15 cellular contexts compared by ENCODE assay signal in the genomic region with DNA sequence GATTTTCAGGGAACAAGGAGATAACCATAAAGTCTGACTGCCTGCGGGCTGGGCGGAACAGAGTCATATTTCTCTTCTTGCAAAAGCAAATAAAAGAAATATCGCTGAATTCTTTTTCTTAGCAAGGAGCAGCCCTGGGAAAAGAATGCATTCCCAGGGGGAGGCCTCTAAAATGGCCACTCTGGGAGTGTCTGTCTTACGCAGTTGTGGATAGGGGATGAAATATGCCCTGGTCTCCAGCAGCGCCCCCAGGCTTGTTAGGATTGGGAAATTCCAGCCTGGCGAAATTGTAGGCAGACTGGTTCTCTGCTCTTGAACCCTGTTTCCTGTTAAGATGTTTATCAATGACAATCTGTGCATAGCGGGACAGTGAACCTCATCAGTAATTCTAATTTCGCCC. TPM values are rescaled to one million over a fixed set of nuclear protein-coding genes. Genes with fewer than 3 reads are reported as not detected.
DNase-seq lines count a peak whose midpoint lies in the region; ATAC-seq and TF ChIP-seq lines count a peak whose summit lies in the region.
"Had no signal": no experiment of that assay in that cellular context is flagged by ENCODE, and none has a peak within 500 bp of the region (broad histone marks: within the 10 kb centered on the region; RNA-seq: fewer than 3 reads in every experiment).

No MANE protein-coding gene starts in this region.

- no peak overlapping the region for H3K27ac ChIP-seq in CD8-positive, alpha-beta T cell (ENCODE audit: low read depth, low read length)
- no peak overlapping the region for H3K27ac ChIP-seq in OCI-LY7 (ENCODE audit: low read depth, low read length, poor library complexity, severe bottlenecking)
- no peak overlapping the region for H3K27ac ChIP-seq in mesendoderm (ENCODE audit: low read depth, low read length)
- no peak overlapping the region for H3K27ac ChIP-seq in lower lobe of right lung
- H3K27ac ChIP-seq: KMS-11, SJSA1 had no signal

- in situ Hi-C loops in ACHN (cut with HindIII; ENCODE audit: low pct_ligation_motif_present, low pct_unique_long_range_greater_than_20kb, low sequenced_read_pairs) = no loop called here

- H3K36me3 ChIP-seq in CD8-positive, alpha-beta T cell (ENCODE audit: insufficient read depth, low read length) = peaks cover 16% of the 10 kb centered on the region
- H3K36me3 ChIP-seq in OCI-LY7 (ENCODE audit: insufficient read depth, low read length) = peaks cover 78% of the 10 kb centered on the region
- H3K36me3 ChIP-seq in mesendoderm (ENCODE audit: control insufficient read depth, insufficient read depth, low read length) = no peaks in the 10 kb centered on the region
- peaks cover 11% of the 10 kb centered on the region for H3K36me3 ChIP-seq in lower lobe of right lung

- no CpG with 5 or more reads among the region's 8 CpGs for WGBS in mesendoderm (ENCODE audit: extremely low coverage, insufficient coverage, low lambda C conversion rate)

- H4K5ac ChIP-seq in mesendoderm (ENCODE audit: low read length) = no peak overlapping the region

- H4K20me1 ChIP-seq in OCI-LY7 (ENCODE audit: insufficient read depth, low read length) = no peaks in the 10 kb centered on the region

- H3K4me2 ChIP-seq in OCI-LY7 (ENCODE audit: low read length) = no peak overlapping the region
- H3K4me2 ChIP-seq in mesendoderm (ENCODE audit: low read length) = no peak overlapping the region
- H3K4me2 ChIP-seq: KMS-11 had no signal

- H3K27ac Mint-ChIP-seq in CD8-positive, alpha-beta T cell = peak overlapping the region; percentile 20
- H3K27ac Mint-ChIP-seq: B cell had no signal

- no peak overlapping the region for H2BK5ac ChIP-seq in mesendoderm (ENCODE audit: low read length)

- ATAC-seq in CD8-positive, alpha-beta T cell = no peak
- ATAC-seq in GM18870 (IDR thresholded peaks at IDR 0.05; ENCODE audit: unreplicated experiment) (no peak), lower lobe of right lung (no peak)

- H3K9me3 Mint-ChIP-seq in CD8-positive, alpha-beta T cell = peaks cover 33% of the 10 kb centered on the region

- H3K9me3 ChIP-seq in CD8-positive, alpha-beta T cell (ENCODE audit: low read length) = peaks cover 14% of the 10 kb centered on the region
- H3K9me3 ChIP-seq in OCI-LY7 (ENCODE audit: low read length) (peaks cover 24% of the 10 kb centered on the region), lower lobe of right lung (peaks cover 12% of the 10 kb centered on the region)
- H3K9me3 ChIP-seq: SJSA1 had no signal

- H2AFZ ChIP-seq in OCI-LY7 (ENCODE audit: low read length) = no peak overlapping the region

- peaks cover 27% of the 10 kb centered on the region for H3K4me1 Mint-ChIP-seq in CD8-positive, alpha-beta T cell (ENCODE audit: low read depth)

- no peak overlapping the region for H3K56ac ChIP-seq in mesendoderm (ENCODE audit: low read length)

- H3K27me3 Mint-ChIP-seq in CD8-positive, alpha-beta T cell (ENCODE audit: low read depth) = no peaks in the 10 kb centered on the region
- H3K27me3 Mint-ChIP-seq: B cell had no signal

- H3K79me2 ChIP-seq in OCI-LY7 (ENCODE audit: insufficient read depth, low read depth, low read length) (no peaks in the 10 kb centered on the region), mesendoderm (ENCODE audit: control insufficient read depth, insufficient read depth, low read length) (peaks cover 7% of the 10 kb centered on the region)

- CTCF ChIA-PET in CD8-positive, alpha-beta T cell (lab: Charles Lee) = interaction anchor here (0.9 to 2.8 kb wide), 2 partner anchors 8 to 41 kb away, joined by 5 to 17 read pairs; a partner anchor contains a TSS
- CTCF ChIA-PET in OCI-LY7 (lab: Charles Lee; ENCODE audit: unreplicated experiment) = no interaction called here

- H4K8ac ChIP-seq in mesendoderm (ENCODE audit: low read depth, low read length) = no peak overlapping the region

- no peak overlapping the region for H3K23ac ChIP-seq in mesendoderm (ENCODE audit: low read length)

- no peak overlapping the region for H2BK120ac ChIP-seq in mesendoderm (ENCODE audit: low read depth, low read length)

- no peak overlapping the region for H3K4ac ChIP-seq in mesendoderm (ENCODE audit: low read depth, low read length)

- H2BK15ac ChIP-seq in mesendoderm (replicated peaks; ENCODE audit: low read depth) = no peak overlapping the region

- DNase-seq in CD8-positive, alpha-beta T cell = no peak
- DNase-seq in ELR (ENCODE audit: low read depth) (peak; percentile 8), OCI-LY7 (ENCODE audit: low spot score) (peak; percentile 24), mesendoderm (peak; percentile 47), lower lobe of right lung (no peak), ACHN (no peak)
- DNase-seq: H7, NCI-H1048, NCI-H1436 treated with DMSO at 0.1 percent for 48 hours, NCI-H2029 treated with DMSO at 0.1 percent for 48 hours, NCI-H510A had no signal

- H3K36me3 Mint-ChIP-seq in CD8-positive, alpha-beta T cell = peaks cover 65% of the 10 kb centered on the region

- no peak overlapping the region for H3K9ac ChIP-seq in mesendoderm (ENCODE audit: low read length)
- H3K9ac ChIP-seq: KMS-11 had no signal

- peaks cover 2% of the 10 kb centered on the region for H3K4me1 ChIP-seq in CD8-positive, alpha-beta T cell (ENCODE audit: insufficient read depth, low read length)
- H3K4me1 ChIP-seq in OCI-LY7 (ENCODE audit: insufficient read depth, low read length, poor library complexity, severe bottlenecking) (no peaks in the 10 kb centered on the region), mesendoderm (ENCODE audit: control insufficient read depth, low read depth, low read length) (no peaks in the 10 kb centered on the region), lower lobe of right lung (no peaks in the 10 kb centered on the region)
- H3K4me1 ChIP-seq: SJSA1 had no signal

- intact Hi-C loops in CD8-positive, alpha-beta T cell (cut with DNase I, micrococcal nuclease) = no loop called here
- intact Hi-C loops in OCI-LY7 (cut with micrococcal nuclease; ENCODE audit: unreplicated experiment) = no loop called here
- intact Hi-C loops in lower lobe of right lung (cut with DNase I) = no loop called here

- peaks cover 12% of the 10 kb centered on the region for H3K79me1 ChIP-seq in mesendoderm (ENCODE audit: low read length)

- no peak overlapping the region for H3K4me3 ChIP-seq in CD8-positive, alpha-beta T cell (ENCODE audit: low read depth, low read length)
- H3K4me3 ChIP-seq in OCI-LY7 (ENCODE audit: low read depth, low read length, poor library complexity, severe bottlenecking) (no peak overlapping the region), mesendoderm (ENCODE audit: low read length) (no peak overlapping the region), lower lobe of right lung (no peak overlapping the region)
- H3K4me3 ChIP-seq: SJSA1 had no signal

- H3K27me3 ChIP-seq in CD8-positive, alpha-beta T cell (ENCODE audit: insufficient read depth, low read length) = no peaks in the 10 kb centered on the region
- H3K27me3 ChIP-seq in mesendoderm (ENCODE audit: insufficient read depth, low read length, poor library complexity) = no peaks in the 10 kb centered on the region
- no peaks in the 10 kb centered on the region for H3K27me3 ChIP-seq in lower lobe of right lung (ENCODE audit: low read depth)
- H3K27me3 ChIP-seq: SJSA1 had no signal

- no TSS peak for BruUV-seq in OCI-LY7 (replicated peaks; lab: Mats Ljungman, UMichigan)

- H3K4me3 Mint-ChIP-seq in CD8-positive, alpha-beta T cell = no peak overlapping the region
- H3K4me3 Mint-ChIP-seq: B cell had no signal

- TF ChIP-seq CTCF in CD8-positive, alpha-beta T cell (IDR thresholded peaks at IDR 0.05) = no peak
- TF ChIP-seq CTCF in OCI-LY7 (conservative IDR thresholded peaks at IDR 0.05; ENCODE audit: low read length) (no peak), lower lobe of right lung (IDR thresholded peaks at IDR 0.05) (no peak)

- POLR2A ChIA-PET in CD8-positive, alpha-beta T cell (lab: Charles Lee) = interaction anchor here (1.7 kb wide), 1 partner anchor 40 kb away, joined by 5 read pairs; a partner anchor contains a TSS
- POLR2A ChIA-PET in OCI-LY7 (lab: Charles Lee) = no interaction called here

- no peak overlapping the region for H2AK5ac ChIP-seq in mesendoderm (ENCODE audit: low read length)

- H3K9me2 ChIP-seq in OCI-LY7 (ENCODE audit: insufficient read depth, low read length) = no peaks in the 10 kb centered on the region

- no peak overlapping the region for H3K18ac ChIP-seq in mesendoderm (ENCODE audit: low read length)

RNA-seq across cellular contexts. Expression of a gene that starts 40.5 kb away (rescaled TPM):
- 10 to 100 TPM; 54.0 to 63.5 TPM for total RNA-seq in CD8-positive, alpha-beta T cell
- total RNA-seq in OCI-LY7 (2014; rRNA removed; shearing (Covaris generic)) = 27.7 and 33.8 TPM in 2 replicates
- total RNA-seq in OCI-LY7 (2022) (33.5 and 38.4 TPM in 2 replicates), lower lobe of right lung (49.9 TPM)
- 13.3 TPM for polyA plus RNA-seq in mesendoderm (2013, experiment 1 of 2)
- 13.2 TPM for polyA plus RNA-seq in mesendoderm (2013, experiment 2 of 2)

Comparison
In these comparisons a context has a peak if more than half of its experiments do, and no peak if none do; other contexts are left out.
1. DNase-seq: peak in ELR (single experiment), OCI-LY7 (single experiment) and mesendoderm (single experiment); none in CD8-positive, alpha-beta T cell (0 of 7), lower lobe of right lung (single experiment) and ACHN (single experiment).